Comparison of ENCODE assay signal across 18 cellular contexts in the genomic region with DNA sequence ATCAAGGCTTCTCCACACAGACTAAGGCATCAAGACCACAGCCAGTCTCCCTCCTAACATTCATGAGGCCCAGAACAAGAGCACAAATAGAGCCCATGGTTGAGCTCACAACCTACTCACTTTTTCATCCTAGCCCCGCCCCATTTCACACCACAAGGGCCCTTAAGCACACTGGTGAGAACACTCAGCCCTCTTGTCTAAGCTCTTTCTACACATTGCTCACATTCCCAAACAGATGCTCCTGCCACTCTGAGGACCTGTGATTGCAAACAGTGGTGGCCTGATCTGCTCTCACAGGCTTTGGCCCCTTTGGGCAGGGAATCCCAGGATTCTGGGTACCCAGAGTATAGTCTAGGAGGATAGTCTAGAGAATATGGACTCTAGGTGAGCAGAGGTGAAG.
"Had no signal": no experiment of that assay in that cellular context is flagged by ENCODE, and none has a peak within 500 bp of the region (broad histone marks: within the 10 kb centered on the region; RNA-seq: fewer than 3 reads in every experiment).

No MANE protein-coding gene starts in this region.

- H3K36me3 Mint-ChIP-seq: activated naive CD8-positive, alpha-beta T cell had no signal

- H3K4me3 Mint-ChIP-seq: activated B cell treated with CpG ODN at 0.5 μM for 24 hours; activated naive CD8-positive, alpha-beta T cell; nephron; T-helper 2 cell treated with Interferon-gamma antibody and Interleukin-4, amounts not matched to agents 5 μg/mL and 100 μg/mL, for 36 hours had no signal

- H3K27ac ChIP-seq: cardiac muscle cell, esophagus muscularis mucosa, heart right ventricle, tibial artery had no signal

- H3K4me1 Mint-ChIP-seq: activated B cell treated with CpG ODN at 0.5 μM for 24 hours, nephron had no signal

- H3K36me3 ChIP-seq: cardiac muscle cell, esophagus muscularis mucosa, heart right ventricle, tibial artery had no signal

- H3K4me3 ChIP-seq: cardiac muscle cell, esophagus muscularis mucosa, heart right ventricle, tibial artery had no signal

- H3K27me3 ChIP-seq: cardiac muscle cell, esophagus muscularis mucosa, heart right ventricle, tibial artery had no signal

- H3K9me3 Mint-ChIP-seq: activated B cell treated with CpG ODN at 0.5 μM for 24 hours; nephron; T-helper 2 cell treated with Interferon-gamma antibody and Interleukin-4, amounts not matched to agents 5 μg/mL and 100 μg/mL, for 36 hours had no signal

- H3K27ac Mint-ChIP-seq: activated B cell treated with CpG ODN at 0.5 μM for 24 hours; activated naive CD8-positive, alpha-beta T cell; nephron; T-helper 2 cell treated with Interferon-gamma antibody and Interleukin-4, amounts not matched to agents 5 μg/mL and 100 μg/mL, for 36 hours had no signal

- DNase-seq: activated B cell treated with CpG ODN at 0.5 μM for 24 hours; activated CD4-positive, alpha-beta T cell treated with anti-CD3 and anti-CD28 coated beads, Interleukin-2, amount 50 U/mL, for 1 hour; activated gamma-delta T cell; dermis blood vessel endothelial cell; effector memory CD4-positive, alpha-beta T cell; heart right ventricle; left ventricle myocardium superior; nucleus accumbens; posterior cingulate gyrus; stimulated activated CD4-positive, alpha-beta T cell treated with anti-CD3 and anti-CD28 coated beads, Interleukin-1b, Interleukin-23, amount 100 ng/mL, for 48 hours; stimulated activated naive CD8-positive, alpha-beta T cell treated with anti-CD3 and anti-CD28 coated beads, Interleukin-15, Interleukin-2, amounts not matched to agents 100 U/mL and 50 U/mL, for 24 hours; substantia nigra; tibial artery had no signal

- H3K9me3 ChIP-seq: esophagus muscularis mucosa, heart right ventricle, tibial artery had no signal

- ATAC-seq: heart right ventricle; left ventricle myocardium superior; stimulated activated naive CD8-positive, alpha-beta T cell treated with anti-CD3 and anti-CD28 coated beads, Interleukin-15, Interleukin-2, amounts not matched to agents 100 U/mL and 50 U/mL, for 24 hours had no signal
